19 cellular contexts compared by ENCODE assay signal in genomic region chr20:4836473-4836872, GRCh38. TPM values are rescaled to one million over a fixed set of nuclear protein-coding genes. Genes with fewer than 3 reads are reported as not detected.
A peak's percentile ranks its signal among the peaks of the same experiment; 100 is the strongest.
DNase-seq lines count a peak whose midpoint lies in the region; ATAC-seq and TF ChIP-seq lines count a peak whose summit lies in the region.
"Had no signal": no experiment of that assay in that cellular context is flagged by ENCODE, and none has a peak within 500 bp of the region (broad histone marks: within the 10 kb centered on the region; RNA-seq: fewer than 3 reads in every experiment).

No MANE protein-coding gene starts in this region.

- H3K4ac ChIP-seq in IMR-90 (ENCODE audit: low read depth, low read length): no peak overlapping the region

- H3K9me1 ChIP-seq in IMR-90 (ENCODE audit: insufficient read depth, low read length): peaks cover 12% of the 10 kb centered on the region

- no peak for DNase-seq in IMR-90
- no peak for DNase-seq in lower lobe of right lung
- DNase-seq in stimulated activated CD8-positive, alpha-beta memory T cell treated with anti-CD3 and anti-CD28 coated beads, Interleukin-4, amount 100 ng/mL, for 48 hours: peak; percentile 1
- DNase-seq in uterus: no peak
- DNase-seq in OCI-M2 (lab: John Stamatoyannopoulos, UW; ENCODE audit: unreplicated experiment): no peak
- no peak for DNase-seq in transverse colon
- no peak for DNase-seq in anterior cingulate cortex (lab: John Stamatoyannopoulos, UW)
- DNase-seq: ACHN; BE2C; Caco-2; CD4-positive, alpha-beta T cell; DMS153; DMS79; GDM1; GOT3; H7; HFFc6 had no signal

- H3K79me1 ChIP-seq in IMR-90 (ENCODE audit: low read depth in 1 of 2, low read length in 2 of 2): no peaks in the 10 kb centered on the region

- H2AK5ac ChIP-seq in IMR-90 (ENCODE audit: low read depth, low read length): no peak overlapping the region

- TF ChIP-seq CTCF in IMR-90 (conservative IDR thresholded peaks at IDR 0.05; ENCODE audit: low read depth, low read length) (no peak), lower lobe of right lung (IDR thresholded peaks at IDR 0.05) (no peak), uterus (IDR thresholded peaks at IDR 0.05) (no peak), transverse colon (IDR thresholded peaks at IDR 0.05) (no peak)

- dilution Hi-C loops in IMR-90 (cut with HindIII; ENCODE audit: low sequenced_read_pairs, unreplicated experiment): no loop called here

- H4K5ac ChIP-seq in IMR-90 (ENCODE audit: low read depth, low read length): no peak overlapping the region; the same call in 1 of the 2 replicates

- no TSS peak for BruUV-seq in IMR-90 (replicated peaks; lab: Mats Ljungman, UMichigan)

- TF ChIP-seq EP300 in transverse colon (IDR thresholded peaks at IDR 0.05; ENCODE audit: low read depth): no peak

- no peak overlapping the region for H2AFZ ChIP-seq in IMR-90 (replicated peaks; ENCODE audit: low read length, poor library complexity)

- 81% methylated on average over 4 of the region's 6 CpGs; no CpG with 5 or more reads in 1 of the 2 experiments for WGBS in IMR-90 (ENCODE audit: extremely low coverage in 2 of 2, insufficient read length in 1 of 2), 2 experiments
- WGBS in transverse colon (ENCODE audit: low coverage in 1 of 2), 2 donors: 67 to 78% methylated on average over 6 of the region's 6 CpGs

- no peak overlapping the region for H3K4me3 ChIP-seq in IMR-90 (ENCODE audit: insufficient read depth, low read depth, low read length)
- H3K4me3 ChIP-seq in lower lobe of right lung: no peak overlapping the region
- H3K4me3 ChIP-seq in uterus: no peak overlapping the region
- no peak overlapping the region for H3K4me3 ChIP-seq in transverse colon

- no peak overlapping the region for H3K4me2 ChIP-seq in IMR-90 (ENCODE audit: low read depth, low read length)

- H3K36me3 ChIP-seq in IMR-90 (ENCODE audit: control insufficient read depth, insufficient read depth, low read length) (no peaks in the 10 kb centered on the region), lower lobe of right lung (no peaks in the 10 kb centered on the region), uterus (no peaks in the 10 kb centered on the region), transverse colon (no peaks in the 10 kb centered on the region)
- H3K36me3 ChIP-seq: BE2C had no signal

- ATAC-seq in IMR-90 (ENCODE audit: low read depth): no peak
- no peak for ATAC-seq in lower lobe of right lung
- ATAC-seq: HCT116 had no signal

- peak overlapping the region; percentile 49; the same call in 1 of the 2 replicates for H3K27ac ChIP-seq in IMR-90 (ENCODE audit: insufficient read depth, low read length)
- peak overlapping the region; percentile 24 for H3K27ac ChIP-seq in lower lobe of right lung
- H3K27ac ChIP-seq in uterus: peak overlapping the region; percentile 57 to 70
- H3K27ac ChIP-seq in transverse colon: peak overlapping the region in 2 of 4 donors; percentile 29 to 30
- H3K27ac ChIP-seq: HL-60 had no signal

- no peak overlapping the region for H3K23ac ChIP-seq in IMR-90 (ENCODE audit: low read depth, low read length)

- no peak overlapping the region for H2BK15ac ChIP-seq in IMR-90 (ENCODE audit: low read depth, low read length)

- H4K91ac ChIP-seq in IMR-90 (ENCODE audit: insufficient read depth, low read depth, low read length): no peak overlapping the region

- no peak overlapping the region for H4K8ac ChIP-seq in IMR-90 (ENCODE audit: low read depth in 2 of 2, low read length in 2 of 2)

- intact Hi-C loops in IMR-90 (cut with micrococcal nuclease) (no loop called here), lower lobe of right lung (cut with DNase I) (no loop called here), uterus (cut with DNase I; ENCODE audit: low total_unique reads) (no loop called here), transverse colon (cut with DNase I; ENCODE audit: low total_unique reads) (loop anchor here (2.0 kb wide), 1 partner anchor 36 kb away; no protein-coding TSS in a partner anchor)

- no peak overlapping the region for H2AK9ac ChIP-seq in IMR-90 (replicated peaks; ENCODE audit: low read depth, low read length, poor library complexity)

- in situ Hi-C loops in IMR-90 (cut with MboI; ENCODE audit: low sequenced_read_pairs): no loop called here
- in situ Hi-C loops in transverse colon (cut with MboI; ENCODE audit: low pct_ligation_motif_present in 1 of 4, low pct_unique_long_range_greater_than_20kb in 1 of 4, low sequenced_read_pairs in 3 of 4): no loop called here

- H3K4me1 ChIP-seq in IMR-90 (ENCODE audit: control insufficient read depth, insufficient read depth, low read length) (peaks cover 10% of the 10 kb centered on the region; the same call in 1 of the 2 replicates), lower lobe of right lung (no peaks in the 10 kb centered on the region), uterus (peaks cover 5 to 15% of the 10 kb centered on the region in 2 donors), transverse colon (peaks cover 0 to 8% (median 0%) of the 10 kb centered on the region in 4 donors)
- H3K4me1 ChIP-seq: BE2C, Caco-2 had no signal

- H3K27me3 ChIP-seq in IMR-90 (ENCODE audit: control insufficient read depth, insufficient read depth, low read length) (peaks cover 12% of the 10 kb centered on the region), lower lobe of right lung (ENCODE audit: low read depth) (no peaks in the 10 kb centered on the region), uterus (no peaks in the 10 kb centered on the region), transverse colon (no peaks in the 10 kb centered on the region)

- POLR2A ChIA-PET in IMR-90 (lab: Charles Lee; ENCODE audit: unreplicated experiment): no interaction called here

- peak overlapping the region; percentile 22; the same call in 1 of the 2 replicates for H3K18ac ChIP-seq in IMR-90 (ENCODE audit: low read depth, low read length)

- no peak overlapping the region for H3K56ac ChIP-seq in IMR-90 (ENCODE audit: extremely low read depth, insufficient read depth, low read length)

- H3K9ac ChIP-seq in IMR-90 (ENCODE audit: low read depth, low read length): no peak overlapping the region

- H2BK5ac ChIP-seq in IMR-90 (ENCODE audit: low read depth, low read length, poor library complexity, severe bottlenecking): no peak overlapping the region

- H3K9me3 ChIP-seq in IMR-90 (ENCODE audit: control insufficient read depth, insufficient read depth, low read length) (peaks cover 4% of the 10 kb centered on the region), lower lobe of right lung (no peaks in the 10 kb centered on the region), uterus (no peaks in the 10 kb centered on the region), transverse colon (no peaks in the 10 kb centered on the region)
- H3K9me3 ChIP-seq: BE2C, Caco-2 had no signal

- H2BK120ac ChIP-seq in IMR-90 (ENCODE audit: low read depth, low read length): no peak overlapping the region

- CTCF ChIA-PET in IMR-90 (lab: Yijun Ruan, JAX): interaction anchor here (1.2 kb wide), 1 partner anchor 12 kb away, joined by 5 read pairs; no protein-coding TSS in a partner anchor

- no peaks in the 10 kb centered on the region for H4K20me1 ChIP-seq in IMR-90 (ENCODE audit: insufficient read depth, low read length)

- TF ChIP-seq POLR2A in IMR-90 (IDR thresholded peaks at IDR 0.05; ENCODE audit: low read depth, low read length) (no peak), uterus (IDR thresholded peaks at IDR 0.05) (no peak), transverse colon (IDR thresholded peaks at IDR 0.05) (no peak)

- no peak overlapping the region for H3K14ac ChIP-seq in IMR-90 (replicated peaks; ENCODE audit: low read depth, low read length)

- no peak overlapping the region for H2BK20ac ChIP-seq in IMR-90 (ENCODE audit: low read depth, low read length)

- TF ChIP-seq RAD21 in IMR-90 (IDR thresholded peaks at IDR 0.05; ENCODE audit: low read length): no peak

TF ChIP-seq in IMR-90, 13 proteins besides CTCF, POLR2A, EP300 and RAD21:
- TF ChIP-seq MXI1 (IDR thresholded peaks at IDR 0.05; ENCODE audit: borderline replicate concordance, low read depth, low read length) (no peak), MAZ (IDR thresholded peaks at IDR 0.05; ENCODE audit: borderline replicate concordance, low read depth, low read length) (no peak), ELK1 (IDR thresholded peaks at IDR 0.05; ENCODE audit: borderline replicate concordance, low read depth, low read length) (no peak), SMC3 (IDR thresholded peaks at IDR 0.05; ENCODE audit: low read depth, low read length) (no peak), CHD1 (IDR thresholded peaks at IDR 0.05; ENCODE audit: low read depth, low read length) (no peak), CEBPB (IDR thresholded peaks at IDR 0.05; ENCODE audit: low read depth, low read length) (no peak)

RNA-seq across cellular contexts. Expression of gene RASSF2, which starts 13.1 kb away (rescaled TPM):
- 4.2 and 4.5 TPM in 2 replicates for total RNA-seq in IMR-90 (2012; rRNA removed)
- polyA plus RNA-seq in IMR-90 (2012; rRNA removed): 1.5 and 2.0 TPM in 2 replicates
- polyA plus RNA-seq in IMR-90 (2012; cell fraction: cytosol; rRNA removed): 0.73 and 1.1 TPM in 2 replicates
- polyA plus RNA-seq in IMR-90 (2012; cell fraction: nucleus; rRNA removed; ENCODE audit: low replicate concordance): 0.39 and 1.7 TPM in 2 replicates
- total RNA-seq in lower lobe of right lung: 29.7 TPM
- 100 to 1,000 TPM in 1 of 4 donors, 10 to 100 TPM in 3; 17.1 to 130 (median 26.1) TPM for total RNA-seq in uterus
- 10 to 100 TPM in 3 of 4 donors, 1 to 10 TPM in 1; 6.6 to 15.3 (median 11.7) TPM for total RNA-seq in transverse colon
